19 cellular contexts compared by ENCODE assay signal in genomic region chr6:29814379-29815117, GRCh38. TPM values are rescaled to one million over a fixed set of nuclear protein-coding genes. Genes with fewer than 3 reads are reported as not detected.
"Had no signal": no experiment of that assay in that cellular context is flagged by ENCODE, and none has a peak within 500 bp of the region (broad histone marks: within the 10 kb centered on the region; RNA-seq: fewer than 3 reads in every experiment).

No MANE protein-coding gene starts in this region.

- H3K9me3 ChIP-seq: esophagus muscularis mucosa, gastrocnemius medialis, heart right ventricle, mucosa of descending colon, sigmoid colon had no signal

- H3K4me1 Mint-ChIP-seq: naive thymus-derived CD8-positive, alpha-beta T cell had no signal

- H3K36me3 ChIP-seq: esophagus muscularis mucosa, gastrocnemius medialis, heart right ventricle, sigmoid colon had no signal

- H3K36me3 Mint-ChIP-seq: naive thymus-derived CD8-positive, alpha-beta T cell; type B pancreatic cell had no signal

- H3K4me3 ChIP-seq: esophagus muscularis mucosa, gastrocnemius medialis, heart right ventricle, mucosa of descending colon, sigmoid colon, skin epidermis had no signal

- H3K4me3 Mint-ChIP-seq: naive thymus-derived CD8-positive, alpha-beta T cell; type B pancreatic cell had no signal

- H3K4me1 ChIP-seq: esophagus muscularis mucosa, gastrocnemius medialis, heart right ventricle, sigmoid colon had no signal

- FAIRE-seq: endometrium, islet of Langerhans, urothelium cell line had no signal

- ATAC-seq: gastrocnemius medialis; heart right ventricle; naive thymus-derived CD8-positive, alpha-beta T cell had no signal

- DNase-seq: cortex of kidney; effector memory CD4-positive, alpha-beta T cell; gastrocnemius medialis; heart right ventricle; hypothalamus; mucosa of descending colon; naive thymus-derived CD8-positive, alpha-beta T cell; sigmoid colon; stimulated activated naive CD4-positive, alpha-beta T cell treated with Interleukin-2 at 50 U/mL for 16 hours had no signal

- H3K27ac ChIP-seq: esophagus muscularis mucosa, gastrocnemius medialis, heart right ventricle, sigmoid colon, skin epidermis had no signal

- H3K9me3 Mint-ChIP-seq: naive thymus-derived CD8-positive, alpha-beta T cell; type B pancreatic cell had no signal

- H3K27ac Mint-ChIP-seq: naive thymus-derived CD8-positive, alpha-beta T cell; type B pancreatic cell had no signal

- H3K27me3 ChIP-seq: gastrocnemius medialis, sigmoid colon had no signal

RNA-seq across cellular contexts. Expression of gene HLA-G, which starts 13.1 kb away (rescaled TPM):
- total RNA-seq: esophagus muscularis mucosa, fibroblast of villous mesenchyme, gastrocnemius medialis, liver, pulmonary artery endothelial cell, sigmoid colon had no signal
- polyA plus RNA-seq: neural cell had no signal
